In the genomic region with DNA sequence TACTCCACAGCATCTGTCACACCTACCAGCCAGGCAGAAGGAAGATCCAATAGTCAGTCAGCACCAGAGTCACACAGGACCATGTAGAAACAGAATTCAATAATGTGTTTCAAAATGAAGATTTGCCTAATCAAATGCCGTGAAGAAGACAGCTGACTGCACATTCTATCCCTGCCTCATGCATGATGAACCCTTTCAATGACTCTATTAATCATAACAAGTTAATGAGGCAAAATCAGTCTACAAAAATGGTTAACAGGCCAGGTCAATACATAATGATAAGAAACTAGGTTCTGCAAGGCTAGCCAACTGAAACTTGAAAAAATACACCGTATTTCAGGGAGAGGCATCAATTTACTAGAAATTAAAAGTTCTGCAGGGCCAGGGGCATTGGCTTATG, we compare ENCODE assay signal across 15 cellular contexts. TPM values are rescaled to one million over a fixed set of nuclear protein-coding genes. Genes with fewer than 3 reads are reported as not detected.
"Had no signal": no experiment of that assay in that cellular context is flagged by ENCODE, and none has a peak within 500 bp of the region (broad histone marks: within the 10 kb centered on the region; RNA-seq: fewer than 3 reads in every experiment).

No MANE protein-coding gene starts in this region.

- DNase-seq: colonic mucosa; effector CD4-positive, alpha-beta T cell; endodermal cell; foreskin melanocyte; kidney; mucosa of descending colon; naive thymus-derived CD8-positive, alpha-beta T cell; posterior cingulate gyrus; stimulated activated CD4-positive, alpha-beta T cell treated with anti-CD3 and anti-CD28 coated beads, Interleukin-12 subunit alpha, Interleukin-12 subunit beta, amount 100 ng/mL, for 4 hours; stimulated activated naive CD4-positive, alpha-beta T cell; stomach; thyroid gland had no signal

- H3K27ac ChIP-seq: colonic mucosa, thyroid gland had no signal

- H3K27me3 ChIP-seq: colonic mucosa, hepatocyte, stomach, thyroid gland had no signal

- H3K4me1 ChIP-seq: colonic mucosa, thyroid gland had no signal

- H3K36me3 ChIP-seq: colonic mucosa, stomach, thyroid gland had no signal

- H3K9me3 ChIP-seq: colonic mucosa, mucosa of descending colon, stomach, thyroid gland had no signal

- H3K4me3 ChIP-seq: colonic mucosa, hepatocyte, mucosa of descending colon, skin epidermis, stomach, thyroid gland had no signal

RNA-seq across cellular contexts. Expression of gene SRSF12, which starts 44.0 kb away (rescaled TPM):
- total RNA-seq: lung microvascular endothelial cell; naive thymus-derived CD8-positive, alpha-beta T cell had no signal
